In the genomic region with DNA sequence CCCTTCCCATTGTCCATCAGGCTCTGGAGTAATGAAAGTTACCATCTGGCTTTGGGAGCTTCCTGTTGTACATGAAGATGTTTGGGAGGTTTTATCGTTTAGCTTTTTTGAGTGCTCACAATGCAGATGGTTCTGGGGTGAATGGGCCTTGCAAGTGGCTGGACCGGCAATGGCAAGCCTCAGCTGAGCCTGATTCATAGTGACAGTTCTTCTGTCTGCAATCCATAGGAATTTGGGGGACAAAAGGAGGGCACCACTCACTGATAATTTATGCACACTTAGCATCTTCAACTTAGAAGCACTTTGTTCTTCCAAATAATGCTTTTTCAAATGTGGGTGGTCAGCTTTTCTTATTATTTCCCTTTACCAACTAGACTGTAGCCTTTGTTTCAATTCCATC, we compare ENCODE assay signal across 26 cellular contexts.
"Had no signal": no experiment of that assay in that cellular context is flagged by ENCODE, and none has a peak within 500 bp of the region (broad histone marks: within the 10 kb centered on the region; RNA-seq: fewer than 3 reads in every experiment).

No MANE protein-coding gene starts in this region.

- FAIRE-seq: endothelial cell of umbilical vein, pancreas had no signal

- H3K4me3 Mint-ChIP-seq: activated CD8-positive, alpha-beta T cell treated with anti-CD3 and anti-CD28 coated beads for 36 hours; activated naive CD4-positive, alpha-beta T cell treated with anti-CD3 and anti-CD28 coated beads, Interleukin-2, amount 50 U/mL, for 24 hours; activated T-cell treated with anti-CD3 and anti-CD28 coated beads, Interleukin-2, amount 50 U/mL, for 4 hours; activated T-helper 17 cell treated with anti-CD3 and anti-CD28 coated beads, Interleukin-2, amount 50 U/mL, for 72 hours; nephron progenitor cell; stimulated activated naive B cell treated with anti-CD40 and anti-IgM and Interleukin-4, amounts not matched to agents 10 μg/mL and 1 μg/mL and 100 μg/mL, for 72 hours had no signal

- DNase-seq: activated CD4-positive, alpha-beta T cell treated with anti-CD3 and anti-CD28 coated beads for 1 hour; activated CD4-positive, alpha-beta T cell treated with anti-CD3 and anti-CD28 coated beads, Interleukin-2, amount 50 U/mL, for 1 hour; activated CD8-positive, alpha-beta T cell treated with anti-CD3 and anti-CD28 coated beads for 36 hours; activated gamma-delta T cell treated with Interleukin-2 at 50 U/mL for 16 hours; activated T-cell treated with anti-CD3 and anti-CD28 coated beads, Interleukin-2, amount 50 U/mL, for 4 hours; brain microvascular endothelial cell; foreskin fibroblast; heart left ventricle; kidney glomerular epithelial cell; mesendoderm; nephron progenitor cell; nucleus accumbens; pancreas; stimulated activated CD4-positive, alpha-beta T cell treated with anti-CD3 and anti-CD28 coated beads, Interleukin-1b, Interleukin-23, amount 100 ng/mL, for 48 hours; stimulated activated CD4-positive, alpha-beta T cell treated with anti-CD3 and anti-CD28 coated beads, Interleukin-4, amount 100 ng/mL, for 4 hours; stimulated activated naive B cell treated with anti-CD40 and anti-IgM and Interleukin-4, amounts not matched to agents 10 μg/mL and 1 μg/mL and 100 μg/mL, for 72 hours; stomach; T-helper 2 cell; transverse colon had no signal

- H3K36me3 ChIP-seq: brain microvascular endothelial cell, pancreas, suprapubic skin had no signal

- H3K27me3 Mint-ChIP-seq: activated CD8-positive, alpha-beta T cell treated with anti-CD3 and anti-CD28 coated beads for 36 hours; activated naive CD4-positive, alpha-beta T cell treated with anti-CD3 and anti-CD28 coated beads, Interleukin-2, amount 50 U/mL, for 24 hours; activated T-helper 17 cell treated with anti-CD3 and anti-CD28 coated beads, Interleukin-2, amount 50 U/mL, for 72 hours; stimulated activated naive B cell treated with anti-CD40 and anti-IgM and Interleukin-4, amounts not matched to agents 10 μg/mL and 1 μg/mL and 100 μg/mL, for 72 hours had no signal

- H3K9me3 Mint-ChIP-seq: activated CD8-positive, alpha-beta T cell treated with anti-CD3 and anti-CD28 coated beads for 36 hours; activated naive CD4-positive, alpha-beta T cell treated with anti-CD3 and anti-CD28 coated beads, Interleukin-2, amount 50 U/mL, for 24 hours; activated T-cell treated with anti-CD3 and anti-CD28 coated beads, Interleukin-2, amount 50 U/mL, for 4 hours; activated T-helper 17 cell treated with anti-CD3 and anti-CD28 coated beads, Interleukin-2, amount 50 U/mL, for 72 hours; nephron progenitor cell; stimulated activated naive B cell treated with anti-CD40 and anti-IgM and Interleukin-4, amounts not matched to agents 10 μg/mL and 1 μg/mL and 100 μg/mL, for 72 hours had no signal

- H3K27ac ChIP-seq: brain microvascular endothelial cell, pancreas, suprapubic skin had no signal

- H3K4me1 Mint-ChIP-seq: activated naive CD4-positive, alpha-beta T cell treated with anti-CD3 and anti-CD28 coated beads, Interleukin-2, amount 50 U/mL, for 24 hours; activated T-helper 17 cell treated with anti-CD3 and anti-CD28 coated beads, Interleukin-2, amount 50 U/mL, for 72 hours; stimulated activated naive B cell treated with anti-CD40 and anti-IgM and Interleukin-4, amounts not matched to agents 10 μg/mL and 1 μg/mL and 100 μg/mL, for 72 hours had no signal

- ATAC-seq: activated CD8-positive, alpha-beta T cell treated with anti-CD3 and anti-CD28 coated beads for 36 hours; activated T-cell treated with anti-CD3 and anti-CD28 coated beads, Interleukin-2, amount 50 U/mL, for 4 hours; activated T-helper 17 cell treated with anti-CD3 and anti-CD28 coated beads, Interleukin-2, amount 50 U/mL, for 72 hours; heart left ventricle; left lobe of liver; pancreas; stimulated activated naive B cell treated with anti-CD40 and anti-IgM and Interleukin-4, amounts not matched to agents 10 μg/mL and 1 μg/mL and 100 μg/mL, for 72 hours had no signal

- H3K4me3 ChIP-seq: heart left ventricle, lung, pancreas, smooth muscle cell, stomach, suprapubic skin, transverse colon had no signal

- H3K27me3 ChIP-seq: brain microvascular endothelial cell, heart left ventricle, pancreas, stomach, suprapubic skin, transverse colon had no signal

- H3K27ac Mint-ChIP-seq: activated CD8-positive, alpha-beta T cell treated with anti-CD3 and anti-CD28 coated beads for 36 hours; activated naive CD4-positive, alpha-beta T cell treated with anti-CD3 and anti-CD28 coated beads, Interleukin-2, amount 50 U/mL, for 24 hours; stimulated activated naive B cell treated with anti-CD40 and anti-IgM and Interleukin-4, amounts not matched to agents 10 μg/mL and 1 μg/mL and 100 μg/mL, for 72 hours had no signal

- H3K4me2 ChIP-seq: smooth muscle cell had no signal

- H3K9me3 ChIP-seq: heart left ventricle, pancreas, stomach, suprapubic skin, transverse colon had no signal
